ENCODE assay signal across 20 cellular contexts in genomic region chr5:134025786-134026185, GRCh38.
"Had no signal": no experiment of that assay in that cellular context is flagged by ENCODE, and none has a peak within 500 bp of the region (broad histone marks: within the 10 kb centered on the region; RNA-seq: fewer than 3 reads in every experiment).

No MANE protein-coding gene starts in this region.

- H3K36me3 ChIP-seq: ovary, right lobe of liver, sigmoid colon, stomach, thoracic aorta, thyroid gland, tibial nerve, upper lobe of left lung, vagina had no signal

- H2AFZ ChIP-seq: parathyroid adenoma had no signal

- H3K27ac ChIP-seq: ovary, parathyroid adenoma, psoas muscle, right lobe of liver, sigmoid colon, stomach, thoracic aorta, thyroid gland, tibial nerve, upper lobe of left lung, vagina had no signal

- H3K9ac ChIP-seq: parathyroid adenoma had no signal

- H3K9me3 Mint-ChIP-seq: naive thymus-derived CD8-positive, alpha-beta T cell; natural killer cell treated with Interleukin-12 subunit alpha and Interleukin-12 subunit beta and Interleukin-15 and Interleukin-18, amount 100 ng/mL, for 72 hours; nephron progenitor cell; neural crest cell; stimulated activated memory B cell treated with anti-CD40 and anti-IgM and Interleukin-4, amounts not matched to agents 10 μg/mL and 1 μg/mL and 100 μg/mL, for 72 hours; stimulated activated naive CD8-positive, alpha-beta T cell treated with anti-CD3 and anti-CD28 coated beads, Interleukin-15, Interleukin-2, amounts not matched to agents 100 ng/mL and 50 ng/mL, for 24 hours had no signal

- H3K4me3 Mint-ChIP-seq: naive thymus-derived CD8-positive, alpha-beta T cell; natural killer cell treated with Interleukin-12 subunit alpha and Interleukin-12 subunit beta and Interleukin-15 and Interleukin-18, amount 100 ng/mL, for 72 hours; nephron progenitor cell; neural crest cell; stimulated activated memory B cell treated with anti-CD40 and anti-IgM and Interleukin-4, amounts not matched to agents 10 μg/mL and 1 μg/mL and 100 μg/mL, for 72 hours; stimulated activated naive CD8-positive, alpha-beta T cell treated with anti-CD3 and anti-CD28 coated beads, Interleukin-15, Interleukin-2, amounts not matched to agents 100 ng/mL and 50 ng/mL, for 24 hours had no signal

- H3K36me3 Mint-ChIP-seq: naive thymus-derived CD8-positive, alpha-beta T cell; natural killer cell treated with Interleukin-12 subunit alpha and Interleukin-12 subunit beta and Interleukin-15 and Interleukin-18, amount 100 ng/mL, for 72 hours; stimulated activated memory B cell treated with anti-CD40 and anti-IgM and Interleukin-4, amounts not matched to agents 10 μg/mL and 1 μg/mL and 100 μg/mL, for 72 hours had no signal

- H3K27ac Mint-ChIP-seq: natural killer cell treated with Interleukin-12 subunit alpha and Interleukin-12 subunit beta and Interleukin-15 and Interleukin-18, amount 100 ng/mL, for 72 hours; nephron progenitor cell; progenitor cell of endocrine pancreas; stimulated activated memory B cell treated with anti-CD40 and anti-IgM and Interleukin-4, amounts not matched to agents 10 μg/mL and 1 μg/mL and 100 μg/mL, for 72 hours; stimulated activated naive CD8-positive, alpha-beta T cell treated with anti-CD3 and anti-CD28 coated beads, Interleukin-15, Interleukin-2, amounts not matched to agents 100 ng/mL and 50 ng/mL, for 24 hours had no signal

- H3K4me1 ChIP-seq: parathyroid adenoma, psoas muscle, sigmoid colon, stomach, thyroid gland, tibial nerve, upper lobe of left lung, vagina had no signal

- DNase-seq: occipital lobe, ovary, right cardiac atrium, sigmoid colon had no signal

- H3K4me3 ChIP-seq: ovary, psoas muscle, right lobe of liver, sigmoid colon, stomach, thoracic aorta, thyroid gland, tibial nerve, upper lobe of left lung, vagina had no signal

- H3K27me3 Mint-ChIP-seq: progenitor cell of endocrine pancreas; stimulated activated memory B cell treated with anti-CD40 and anti-IgM and Interleukin-4, amounts not matched to agents 10 μg/mL and 1 μg/mL and 100 μg/mL, for 72 hours; stimulated activated naive CD8-positive, alpha-beta T cell treated with anti-CD3 and anti-CD28 coated beads, Interleukin-15, Interleukin-2, amounts not matched to agents 100 ng/mL and 50 ng/mL, for 24 hours had no signal

- H3K9me3 ChIP-seq: ovary, psoas muscle, right lobe of liver, sigmoid colon, stomach, thoracic aorta, thyroid gland, tibial nerve, upper lobe of left lung, vagina had no signal

- H3K27me3 ChIP-seq: ovary, right lobe of liver, sigmoid colon, stomach, thyroid gland, tibial nerve, upper lobe of left lung, vagina had no signal
